In the genomic region with DNA sequence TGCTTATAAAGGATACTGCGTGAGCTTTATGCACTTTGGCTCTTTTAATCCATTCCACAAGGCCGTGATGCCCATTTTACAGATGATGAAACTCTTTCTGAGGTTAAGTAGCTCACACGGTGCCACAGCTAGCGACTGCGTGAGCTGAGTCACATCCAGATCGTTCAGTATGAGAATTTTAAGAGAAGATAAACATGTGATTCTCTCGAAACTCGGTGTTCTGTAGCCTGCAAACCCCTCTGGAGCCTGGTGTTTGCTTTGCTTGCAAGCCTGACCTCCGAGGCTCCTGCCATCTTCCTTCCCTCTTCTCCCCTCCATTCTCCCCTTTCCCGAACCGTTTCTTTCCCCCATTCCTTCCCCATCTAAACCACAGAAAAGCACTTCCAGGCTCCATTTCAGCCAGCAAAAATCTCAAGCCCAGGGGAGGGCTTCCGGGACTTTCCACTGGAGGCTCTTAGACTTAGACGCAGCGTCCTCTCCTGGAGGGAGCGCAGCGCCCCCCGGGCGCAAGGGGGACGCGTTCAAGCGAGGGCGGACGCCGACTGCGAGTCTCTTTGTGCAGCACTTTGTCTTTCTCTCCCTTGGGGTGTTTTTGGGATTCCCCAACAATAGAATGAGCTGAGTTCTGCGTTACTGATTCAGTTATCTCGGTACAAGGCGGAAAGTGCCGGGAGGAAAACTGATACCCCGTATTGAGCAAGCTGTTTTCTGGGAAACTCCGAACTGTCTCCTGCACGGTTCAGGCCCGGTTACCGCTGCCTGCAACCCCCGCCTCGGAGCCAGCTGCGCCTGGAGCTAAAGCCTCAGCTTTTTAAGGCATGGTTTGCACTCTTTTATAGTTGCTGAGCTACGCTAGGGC, we compare ENCODE assay signal across 2 cellular contexts.
TF ChIP-seq lines count a peak whose summit lies in the region.

No MANE protein-coding gene starts in this region.

TF ChIP-seq in GM23338, 12 proteins besides CTCF, POLR2A, EP300 and RAD21 (continues in another document):
- TF ChIP-seq POLR2AphosphoS5 (IDR thresholded peaks at IDR 0.05; ENCODE audit: low read depth) (no peak), ZNF114 (CRISPR knock-in tag; IDR thresholded peaks at IDR 0.05) (no peak), REST (IDR thresholded peaks at IDR 0.05; ENCODE audit: unreplicated experiment) (no peak), EZH2phosphoT487 (IDR thresholded peaks at IDR 0.05; ENCODE audit: unreplicated experiment) (no peak), JUNB (IDR thresholded peaks at IDR 0.05; ENCODE audit: unreplicated experiment) (no peak), STAT1 (IDR thresholded peaks at IDR 0.05; ENCODE audit: unreplicated experiment) (no peak), NANOG (IDR thresholded peaks at IDR 0.05; ENCODE audit: borderline replicate concordance) (no peak), ZNF462 (CRISPR knock-in tag; IDR thresholded peaks at IDR 0.05) (no peak), ZNF331 (CRISPR knock-in tag; IDR thresholded peaks at IDR 0.05; ENCODE audit: low read depth) (no peak)

TF ChIP-seq in endothelial cell of umbilical vein, 7 proteins besides CTCF, POLR2A, EP300 and RAD21:
- TF ChIP-seq EZH2 (IDR thresholded peaks at IDR 0.05; ENCODE audit: borderline replicate concordance, low read depth, low read length, severe bottlenecking) (no peak), GATA2 (IDR thresholded peaks at IDR 0.05; ENCODE audit: insufficient read depth, insufficient read length, low read depth, low read length) (no peak), POLR2AphosphoS5 (IDR thresholded peaks at IDR 0.05; ENCODE audit: insufficient read depth, low read depth, low read length) (no peak), FOS (IDR thresholded peaks at IDR 0.05; ENCODE audit: borderline replicate concordance, insufficient read depth, low read length) (no peak), JUN (IDR thresholded peaks at IDR 0.05; ENCODE audit: borderline replicate concordance, insufficient read depth, insufficient read length, low read depth) (no peak), MYC (IDR thresholded peaks at IDR 0.05; ENCODE audit: low read depth, low read length) (no peak)
- TF ChIP-seq, protein P1, sequence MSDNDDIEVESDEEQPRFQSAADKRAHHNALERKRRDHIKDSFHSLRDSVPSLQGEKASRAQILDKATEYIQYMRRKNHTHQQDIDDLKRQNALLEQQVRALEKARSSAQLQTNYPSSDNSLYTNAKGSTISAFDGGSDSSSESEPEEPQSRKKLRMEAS (IDR thresholded peaks at IDR 0.05; ENCODE audit: insufficient read depth, insufficient read length), result no peak
